ENCODE assay signal across 11 cellular contexts in the genomic region with DNA sequence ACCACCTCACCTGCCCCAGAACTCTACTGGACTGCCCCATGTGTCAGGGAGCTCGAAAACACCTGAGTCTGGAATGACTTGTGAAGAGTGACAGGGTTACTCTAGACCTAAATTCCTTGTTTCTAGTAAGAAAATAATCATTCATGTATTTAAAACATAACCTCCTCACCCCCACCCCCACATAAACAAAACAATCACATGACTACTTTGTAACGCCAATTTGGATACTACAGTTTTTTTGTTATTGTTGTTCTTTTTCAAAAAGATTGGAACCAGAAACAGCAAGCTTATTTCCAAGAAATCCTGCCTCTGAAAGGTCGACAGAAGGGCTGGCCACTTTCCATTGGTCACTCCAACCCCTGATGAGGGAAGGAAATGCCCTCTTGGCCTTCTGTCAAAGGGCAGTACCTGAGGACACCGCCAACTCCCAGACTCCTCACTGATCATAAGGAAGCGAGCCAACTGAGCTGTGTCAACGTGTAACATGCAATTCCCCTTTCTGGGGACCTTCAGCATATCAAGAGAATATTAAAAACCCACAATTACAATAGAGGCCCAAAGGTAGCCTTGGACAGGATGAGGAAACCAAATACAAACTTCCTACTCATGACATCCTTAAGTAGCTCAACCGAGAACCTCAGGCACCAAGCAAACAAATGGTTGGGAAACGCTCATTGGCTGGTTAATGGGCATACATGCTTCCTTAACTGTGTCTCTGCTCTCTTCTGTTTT. TPM values are rescaled to one million over a fixed set of nuclear protein-coding genes. Genes with fewer than 3 reads are reported as not detected.
DNase-seq lines count a peak whose midpoint lies in the region; ATAC-seq and TF ChIP-seq lines count a peak whose summit lies in the region.
"Had no signal": no experiment of that assay in that cellular context is flagged by ENCODE, and none has a peak within 500 bp of the region (broad histone marks: within the 10 kb centered on the region; RNA-seq: fewer than 3 reads in every experiment).

No MANE protein-coding gene starts in this region.

- no peak for TF ChIP-seq POLR2A in gastroesophageal sphincter (IDR thresholded peaks at IDR 0.05)

- H3K4me1 ChIP-seq in gastroesophageal sphincter (peaks cover 2 to 44% (median 9%) of the 10 kb centered on the region in 3 donors), rectal smooth muscle tissue (ENCODE audit: control insufficient read depth, insufficient read depth, low read length) (peaks cover 14% of the 10 kb centered on the region)

- no peak overlapping the region for H3K4me3 Mint-ChIP-seq in Calu3 (ENCODE audit: low read depth, unreplicated experiment)

- CTCF ChIA-PET in Calu3 (lab: Charles Lee), result no interaction called here

- peaks cover 21% of the 10 kb centered on the region for H3K36me3 Mint-ChIP-seq in Calu3 (ENCODE audit: insufficient read depth, unreplicated experiment)

- no peak overlapping the region for H3K27ac Mint-ChIP-seq in Calu3 (ENCODE audit: unreplicated experiment)
- H3K27ac Mint-ChIP-seq: activated CD4-positive, alpha-beta memory T cell treated with anti-CD3 and anti-CD28 coated beads, Interleukin-2, amount 10 ng/mL, durations not matched to agents 7 days and 5 days had no signal

- TF ChIP-seq CTCF in Calu3 (IDR thresholded peaks at IDR 0.05; ENCODE audit: unreplicated experiment), result no peak
- no peak for TF ChIP-seq CTCF in gastroesophageal sphincter (IDR thresholded peaks at IDR 0.05)
- no peak for TF ChIP-seq CTCF in GM20000 (IDR thresholded peaks at IDR 0.05; ENCODE audit: extremely low read depth, missing control alignments)

- intact Hi-C loops in Calu3 (cut with micrococcal nuclease; ENCODE audit: unreplicated experiment), result no loop called here

- H3K27me3 ChIP-seq in gastroesophageal sphincter (no peaks in the 10 kb centered on the region), rectal smooth muscle tissue (ENCODE audit: control insufficient read depth, insufficient read depth, low read length) (no peaks in the 10 kb centered on the region)

- H3K9me3 Mint-ChIP-seq in Calu3 (ENCODE audit: low read depth, unreplicated experiment), result no peaks in the 10 kb centered on the region
- H3K9me3 Mint-ChIP-seq: activated CD4-positive, alpha-beta memory T cell treated with anti-CD3 and anti-CD28 coated beads, Interleukin-2, amount 10 ng/mL, durations not matched to agents 7 days and 5 days had no signal

- no peaks in the 10 kb centered on the region for H3K27me3 Mint-ChIP-seq in Calu3 (ENCODE audit: unreplicated experiment)
- H3K27me3 Mint-ChIP-seq: activated CD4-positive, alpha-beta memory T cell treated with anti-CD3 and anti-CD28 coated beads, Interleukin-2, amount 10 ng/mL, durations not matched to agents 7 days and 5 days had no signal

- H3K4me3 ChIP-seq in SK-N-MC (peak overlapping the region; percentile 97), gastroesophageal sphincter (no peak overlapping the region), rectal smooth muscle tissue (ENCODE audit: low read length) (peak overlapping the region; percentile 33)

- DNase-seq in Calu3 (no peak), SK-N-MC (ENCODE audit: low read depth, low spot score) (no peak), GM20000 (ENCODE audit: low spot score) (no peak), NCI-H524 (lab: John Stamatoyannopoulos, UW) (no peak), UCSD-AML1 (lab: John Stamatoyannopoulos, UW; ENCODE audit: unreplicated experiment) (no peak)
- DNase-seq: activated CD4-positive, alpha-beta memory T cell treated with anti-CD3 and anti-CD28 coated beads, Interleukin-2, amount 10 ng/mL, durations not matched to agents 7 days and 5 days; NCI-H1417 treated with DMSO at 0.1 percent for 48 hours had no signal

- ATAC-seq in gastroesophageal sphincter (no peak), HG03108 (IDR thresholded peaks at IDR 0.05; ENCODE audit: unreplicated experiment) (no peak)
- ATAC-seq: Right ventricle myocardium inferior had no signal

- H3K27ac ChIP-seq in SK-N-MC (0 out of 2 replicates have a peak overlapping the region, but pooled peaks have one; percentile 23), gastroesophageal sphincter (peak overlapping the region; percentile 10 to 98 (median 53)), rectal smooth muscle tissue (ENCODE audit: low read depth, low read length) (peak overlapping the region; percentile 40)

- no peak for TF ChIP-seq EP300 in gastroesophageal sphincter (IDR thresholded peaks at IDR 0.05)

- H3K9me3 ChIP-seq in SK-N-MC (ENCODE audit: low read depth, low read length), result no peaks in the 10 kb centered on the region
- H3K9me3 ChIP-seq in gastroesophageal sphincter, result no peaks in the 10 kb centered on the region

- WGBS in gastroesophageal sphincter (ENCODE audit: low coverage in 1 of 2), 2 donors, result 55 to 59% methylated on average over 5 to 7 of the region's 8 CpGs

- H3K9ac ChIP-seq in SK-N-MC (ENCODE audit: insufficient read length), result no peak overlapping the region
- H3K9ac ChIP-seq in rectal smooth muscle tissue (ENCODE audit: low read length), result no peak overlapping the region

- TSS peak; percentile 45 for BruUV-seq in Calu3 (replicated peaks; lab: Mats Ljungman, UMichigan)

- H3K4me1 Mint-ChIP-seq in Calu3 (ENCODE audit: low read depth, unreplicated experiment), result peaks cover 18% of the 10 kb centered on the region

- H3K36me3 ChIP-seq in SK-N-MC (ENCODE audit: insufficient read depth, low read length) (peaks cover 33% of the 10 kb centered on the region), gastroesophageal sphincter (peaks cover 0 to 5% of the 10 kb centered on the region in 2 donors), rectal smooth muscle tissue (ENCODE audit: control insufficient read depth, insufficient read depth, low read length) (peaks cover 3% of the 10 kb centered on the region)

RNA-seq across cellular contexts. Expression of a gene that starts 2.6 kb away (rescaled TPM):
- total RNA-seq in Calu3 (2022), result 16.3 and 16.4 TPM in 2 replicates
- 10 to 100 TPM in 3 of 4 donors, 1 to 10 TPM in 1; 8.5 to 18.6 (median 11.9) TPM for total RNA-seq in gastroesophageal sphincter

Comparison
In these comparisons a context has a peak if more than half of its experiments do, and no peak if none do; other contexts are left out.
1. H3K4me3 ChIP-seq: peak in SK-N-MC (single experiment) and rectal smooth muscle tissue (single experiment); none in gastroesophageal sphincter (0 of 2).
2. Peak in every context shown above with its lines, with median percentiles within 50 percentile points of each other: H3K27ac ChIP-seq.